ENCODE assay signal across 16 cellular contexts in genomic region chr16:20939599-20939998, GRCh38.
"Had no signal": no experiment of that assay in that cellular context is flagged by ENCODE, and none has a peak within 500 bp of the region (broad histone marks: within the 10 kb centered on the region; RNA-seq: fewer than 3 reads in every experiment).

No MANE protein-coding gene starts in this region.

- H3K4me3 Mint-ChIP-seq: naive B cell had no signal

- H3K9me3 Mint-ChIP-seq: naive B cell had no signal

- H3K36me3 Mint-ChIP-seq: naive B cell had no signal

- DNase-seq: dorsolateral prefrontal cortex; effector CD8-positive, alpha-beta T cell; foreskin melanocyte; head of caudate nucleus; kidney; left colon; mesendoderm; naive B cell; posterior cingulate gyrus; spleen; stimulated activated CD4-positive, alpha-beta T cell treated with anti-CD3 and anti-CD28 coated beads, Interleukin-15, amount 100 ng/mL, for 24 hours; stimulated activated CD4-positive, alpha-beta T cell treated with anti-CD3 and anti-CD28 coated beads, Interleukin-1b, Interleukin-23, amount 100 ng/mL, for 48 hours; stimulated activated CD4-positive, alpha-beta T cell treated with anti-CD3 and anti-CD28 coated beads, Interleukin-4, amount 100 ng/mL, for 24 hours; stimulated activated naive CD4-positive, alpha-beta T cell treated with Interleukin-2 at 50 U/mL for 16 hours; testis had no signal

- ATAC-seq: left colon, sciatic nerve had no signal

- H3K27ac Mint-ChIP-seq: naive B cell had no signal
